ENCODE assay signal across 1 cellular context in genomic region chr15:81888748-81889479, GRCh38.
TF ChIP-seq lines count a peak whose summit lies in the region.

No MANE protein-coding gene starts in this region.

TF ChIP-seq in HEK293, 187 proteins besides CTCF, POLR2A, EP300 and RAD21 (continued from another document and continues in another):
- no peak for TF ChIP-seq ZBTB6 (tag by site-specific recombination; IDR thresholded peaks at IDR 0.05)
- no peak for TF ChIP-seq ZBTB21 (tag by site-specific recombination; IDR thresholded peaks at IDR 0.05)
- no peak for TF ChIP-seq ZNF560 (tag by site-specific recombination; IDR thresholded peaks at IDR 0.05; ENCODE audit: borderline replicate concordance)
- TF ChIP-seq ZNF621 (tag by site-specific recombination; IDR thresholded peaks at IDR 0.05): no peak
- no peak for TF ChIP-seq ZNF639 (tag by site-specific recombination; IDR thresholded peaks at IDR 0.05)
- no peak for TF ChIP-seq PBX3 (CRISPR knock-in tag; IDR thresholded peaks at IDR 0.05)
- TF ChIP-seq ZNF157 (tag by site-specific recombination; IDR thresholded peaks at IDR 0.05): no peak
- TF ChIP-seq ZNF335 (tag by site-specific recombination; conservative IDR thresholded peaks at IDR 0.05): peak; percentile 77; the same call in 1 of the 2 replicates
- peak; percentile 82 for TF ChIP-seq ZNF513 (tag by site-specific recombination; IDR thresholded peaks at IDR 0.05)
- TF ChIP-seq IKZF3 (tag by site-specific recombination; IDR thresholded peaks at IDR 0.05): peak; percentile 46; the same call in 1 of the 2 replicates
- 0 out of 2 replicates have a peak, but pooled peaks have one; percentile 52 for TF ChIP-seq ZNF24 (tag by site-specific recombination; IDR thresholded peaks at IDR 0.05)
- TF ChIP-seq SP3 (tag by site-specific recombination; IDR thresholded peaks at IDR 0.05): no peak
- TF ChIP-seq ZSCAN5A (tag by site-specific recombination; IDR thresholded peaks at IDR 0.05): no peak
- no peak for TF ChIP-seq ZNF544 (tag by site-specific recombination; IDR thresholded peaks at IDR 0.05)
- TF ChIP-seq ZNF776 (tag by site-specific recombination; IDR thresholded peaks at IDR 0.05; ENCODE audit: borderline replicate concordance): no peak
- TF ChIP-seq PRDM1 (tag by site-specific recombination; IDR thresholded peaks at IDR 0.05): no peak
- no peak for TF ChIP-seq ZNF280C (tag by site-specific recombination; IDR thresholded peaks at IDR 0.05)
- TF ChIP-seq ZNF585B (tag by site-specific recombination; IDR thresholded peaks at IDR 0.05): peak; percentile 85
- TF ChIP-seq ZSCAN18 (tag by site-specific recombination; IDR thresholded peaks at IDR 0.05): no peak
- no peak for TF ChIP-seq AEBP2 (tag by site-specific recombination; IDR thresholded peaks at IDR 0.05; ENCODE audit: borderline replicate concordance)
- TF ChIP-seq ZNF707 (tag by site-specific recombination; IDR thresholded peaks at IDR 0.05): no peak
- no peak; the same call in 1 of the 2 replicates for TF ChIP-seq ZNF596 (tag by site-specific recombination; IDR thresholded peaks at IDR 0.05)
- no peak for TF ChIP-seq SALL2 (tag by site-specific recombination; IDR thresholded peaks at IDR 0.05; ENCODE audit: borderline replicate concordance)
- TF ChIP-seq ZNF223 (tag by site-specific recombination; IDR thresholded peaks at IDR 0.05): no peak
- TF ChIP-seq ZFP41 (tag by site-specific recombination; IDR thresholded peaks at IDR 0.05; ENCODE audit: borderline replicate concordance): no peak
- TF ChIP-seq ZNF112 (tag by site-specific recombination; IDR thresholded peaks at IDR 0.05): no peak
- no peak for TF ChIP-seq MEIS1 (CRISPR knock-in tag; IDR thresholded peaks at IDR 0.05; ENCODE audit: borderline replicate concordance)
- no peak for TF ChIP-seq ZNF677 (tag by site-specific recombination; IDR thresholded peaks at IDR 0.05)
- no peak for TF ChIP-seq ZNF654 (tag by site-specific recombination; IDR thresholded peaks at IDR 0.05; ENCODE audit: low read depth)
- peak; percentile 66; the same call in 1 of the 2 replicates for TF ChIP-seq OSR2 (tag by site-specific recombination; IDR thresholded peaks at IDR 0.05)
- TF ChIP-seq ZNF19 (tag by site-specific recombination; IDR thresholded peaks at IDR 0.05; ENCODE audit: low read depth): no peak
- peak; percentile 84 for TF ChIP-seq ZBTB8A (tag by site-specific recombination; IDR thresholded peaks at IDR 0.05)
- TF ChIP-seq ZNF2 (tag by site-specific recombination; IDR thresholded peaks at IDR 0.05): peak; percentile 62
- no peak for TF ChIP-seq ZNF292 (tag by site-specific recombination; IDR thresholded peaks at IDR 0.05; ENCODE audit: borderline replicate concordance, low read depth)
- no peak for TF ChIP-seq ZNF211 (tag by site-specific recombination; IDR thresholded peaks at IDR 0.05; ENCODE audit: low read depth)
- TF ChIP-seq ZNF521 (tag by site-specific recombination; IDR thresholded peaks at IDR 0.05): no peak
- no peak for TF ChIP-seq ZNF623 (tag by site-specific recombination; IDR thresholded peaks at IDR 0.05)
- 0 out of 2 replicates have a peak, but pooled peaks have one; percentile 34 for TF ChIP-seq ZBTB48 (tag by site-specific recombination; IDR thresholded peaks at IDR 0.05)
- no peak for TF ChIP-seq ZNF510 (tag by site-specific recombination; IDR thresholded peaks at IDR 0.05; ENCODE audit: insufficient replicate concordance)
- TF ChIP-seq ZNF280D (tag by site-specific recombination; IDR thresholded peaks at IDR 0.05): no peak
- no peak for TF ChIP-seq TRIM28 (IDR thresholded peaks at IDR 0.05; ENCODE audit: borderline replicate concordance, low read length)
- no peak for TF ChIP-seq ZNF626 (tag by site-specific recombination; IDR thresholded peaks at IDR 0.05)
- no peak for TF ChIP-seq ZNF664 (tag by site-specific recombination; IDR thresholded peaks at IDR 0.05)
- TF ChIP-seq ZEB2 (tag by site-specific recombination; IDR thresholded peaks at IDR 0.05): 0 out of 2 replicates have a peak, but pooled peaks have one; percentile 62
- TF ChIP-seq ZNF830 (tag by site-specific recombination; IDR thresholded peaks at IDR 0.05; ENCODE audit: low read depth): no peak
- TF ChIP-seq ZNF624 (tag by site-specific recombination; IDR thresholded peaks at IDR 0.05): no peak
- TF ChIP-seq ZBTB10 (tag by site-specific recombination; IDR thresholded peaks at IDR 0.05): no peak
- TF ChIP-seq ZNF747 (tag by site-specific recombination; IDR thresholded peaks at IDR 0.05): no peak
